25 cellular contexts compared by ENCODE assay signal in genomic region chr20:13841206-13841605, GRCh38.
"Had no signal": no experiment of that assay in that cellular context is flagged by ENCODE, and none has a peak within 500 bp of the region (broad histone marks: within the 10 kb centered on the region; RNA-seq: fewer than 3 reads in every experiment).

No MANE protein-coding gene starts in this region.

- H3K36me3 Mint-ChIP-seq: activated CD4-positive, alpha-beta memory T cell treated with anti-CD3 and anti-CD28 coated beads for 36 hours; activated CD8-positive, alpha-beta memory T cell treated with anti-CD3 and anti-CD28 coated beads, Interleukin-2, amount 10 ng/mL, durations not matched to agents 7 days and 5 days; activated naive CD8-positive, alpha-beta T cell had no signal

- H3K36me3 ChIP-seq: colonic mucosa, esophagus squamous epithelium, gastroesophageal sphincter, heart right ventricle had no signal

- H3K27me3 Mint-ChIP-seq: activated CD4-positive, alpha-beta T cell treated with anti-CD3 and anti-CD28 coated beads, Interleukin-2, amount 10 ng/mL, durations not matched to agents 24 days and 14 days had no signal

- H3K4me3 ChIP-seq: colonic mucosa, esophagus squamous epithelium, gastroesophageal sphincter, heart right ventricle, hepatocyte had no signal

- H3K9me3 Mint-ChIP-seq: activated CD4-positive, alpha-beta memory T cell treated with anti-CD3 and anti-CD28 coated beads for 36 hours; activated CD4-positive, alpha-beta T cell treated with anti-CD3 and anti-CD28 coated beads, Interleukin-2, amount 10 ng/mL, durations not matched to agents 24 days and 14 days; activated T-cell treated with anti-CD3 and anti-CD28 coated beads, Interleukin-2, amount 50 U/mL, for 72 hours had no signal

- H3K4me1 ChIP-seq: colonic mucosa, esophagus squamous epithelium, gastroesophageal sphincter, heart right ventricle had no signal

- DNase-seq: activated CD4-positive, alpha-beta memory T cell treated with anti-CD3 and anti-CD28 coated beads for 36 hours; activated CD4-positive, alpha-beta T cell treated with anti-CD3 and anti-CD28 coated beads for 36 hours; activated CD4-positive, alpha-beta T cell treated with anti-CD3 and anti-CD28 coated beads, Interleukin-2, amount 10 ng/mL, durations not matched to agents 24 days and 14 days; activated CD4-positive, CD25-positive, alpha-beta regulatory T cell; activated CD4-positive, CD25-positive, alpha-beta regulatory T cell treated with anti-CD3 and anti-CD28 coated beads, Interleukin-2, amount 50 U/mL, for 72 hours; activated CD8-positive, alpha-beta memory T cell treated with anti-CD3 and anti-CD28 coated beads, Interleukin-2, amount 10 ng/mL, durations not matched to agents 7 days and 5 days; activated CD8-positive, alpha-beta memory T cell treated with anti-CD3 and anti-CD28 coated beads, Interleukin-2, amount 50 U/mL, for 4 hours; activated CD8-positive, alpha-beta T cell treated with anti-CD3 and anti-CD28 coated beads, Interleukin-2, amount 10 ng/mL, durations not matched to agents 7 days and 5 days; activated gamma-delta T cell; activated naive CD4-positive, alpha-beta T cell treated with anti-CD3 and anti-CD28 coated beads, Interleukin-2, amount 50 U/mL, for 16 hours; activated naive CD4-positive, alpha-beta T cell treated with Interleukin-2 at 50 U/mL for 16 hours; activated T-cell treated with anti-CD3 and anti-CD28 coated beads, Interleukin-2, amount 50 U/mL, for 1 hour; activated T-cell treated with anti-CD3 and anti-CD28 coated beads, Interleukin-2, amount 50 U/mL, for 72 hours; amniotic stem cell; anterior cingulate cortex; central memory CD4-positive, alpha-beta T cell; cerebellar nuclear complex; colonic mucosa; effector CD8-positive, alpha-beta T cell; esophagus squamous epithelium; foreskin melanocyte; heart right ventricle had no signal

- H3K27me3 ChIP-seq: colonic mucosa, hepatocyte had no signal

- H3K27ac Mint-ChIP-seq: activated CD4-positive, alpha-beta memory T cell treated with anti-CD3 and anti-CD28 coated beads for 36 hours; activated CD4-positive, alpha-beta T cell treated with anti-CD3 and anti-CD28 coated beads for 36 hours; activated CD4-positive, alpha-beta T cell treated with anti-CD3 and anti-CD28 coated beads, Interleukin-2, amount 10 ng/mL, durations not matched to agents 24 days and 14 days; activated CD8-positive, alpha-beta memory T cell treated with anti-CD3 and anti-CD28 coated beads, Interleukin-2, amount 10 ng/mL, durations not matched to agents 7 days and 5 days; activated CD8-positive, alpha-beta T cell treated with anti-CD3 and anti-CD28 coated beads, Interleukin-2, amount 10 ng/mL, durations not matched to agents 7 days and 5 days; activated naive CD8-positive, alpha-beta T cell; activated T-cell treated with anti-CD3 and anti-CD28 coated beads, Interleukin-2, amount 50 U/mL, for 72 hours had no signal

- H3K4me3 Mint-ChIP-seq: activated CD4-positive, alpha-beta memory T cell treated with anti-CD3 and anti-CD28 coated beads for 36 hours; activated CD4-positive, alpha-beta T cell treated with anti-CD3 and anti-CD28 coated beads for 36 hours; activated CD4-positive, alpha-beta T cell treated with anti-CD3 and anti-CD28 coated beads, Interleukin-2, amount 10 ng/mL, durations not matched to agents 24 days and 14 days; activated CD8-positive, alpha-beta memory T cell treated with anti-CD3 and anti-CD28 coated beads, Interleukin-2, amount 10 ng/mL, durations not matched to agents 7 days and 5 days; activated CD8-positive, alpha-beta T cell treated with anti-CD3 and anti-CD28 coated beads, Interleukin-2, amount 10 ng/mL, durations not matched to agents 7 days and 5 days; activated naive CD8-positive, alpha-beta T cell; activated T-cell treated with anti-CD3 and anti-CD28 coated beads, Interleukin-2, amount 50 U/mL, for 72 hours had no signal

- H3K9me3 ChIP-seq: colonic mucosa, esophagus squamous epithelium, gastroesophageal sphincter, heart right ventricle had no signal

- H3K4me1 Mint-ChIP-seq: activated CD4-positive, alpha-beta T cell treated with anti-CD3 and anti-CD28 coated beads for 36 hours; activated CD4-positive, alpha-beta T cell treated with anti-CD3 and anti-CD28 coated beads, Interleukin-2, amount 10 ng/mL, durations not matched to agents 24 days and 14 days; activated CD8-positive, alpha-beta memory T cell treated with anti-CD3 and anti-CD28 coated beads, Interleukin-2, amount 10 ng/mL, durations not matched to agents 7 days and 5 days had no signal
